ENCODE assay signal across 13 cellular contexts in genomic region chr3:170307998-170308398, GRCh38. TPM values are rescaled to one million over a fixed set of nuclear protein-coding genes. Genes with fewer than 3 reads are reported as not detected.
DNase-seq lines count a peak whose midpoint lies in the region; ATAC-seq and TF ChIP-seq lines count a peak whose summit lies in the region.
"Had no signal": no experiment of that assay in that cellular context is flagged by ENCODE, and none has a peak within 500 bp of the region (broad histone marks: within the 10 kb centered on the region; RNA-seq: fewer than 3 reads in every experiment).

No MANE protein-coding gene starts in this region.

- H3K4me1 ChIP-seq in mammary epithelial cell (ENCODE audit: insufficient read depth, low read length) (no peaks in the 10 kb centered on the region), mucosa of descending colon (ENCODE audit: low read depth) (no peaks in the 10 kb centered on the region)

- no peaks in the 10 kb centered on the region for H3K9me3 Mint-ChIP-seq in activated CD4-positive, alpha-beta T cell treated with anti-CD3 and anti-CD28 coated beads, Interleukin-2, amount 10 ng/mL, durations not matched to agents 7 days and 5 days
- H3K9me3 Mint-ChIP-seq: activated naive CD4-positive, alpha-beta T cell treated with anti-CD3 and anti-CD28 coated beads, Interleukin-2, amount 10 ng/mL, durations not matched to agents 7 days and 5 days; dendritic cell treated with granulocyte-macrophage colony-stimulating factor and Interleukin-4, amounts not matched to agents 40 ng/mL and 50 ng/mL, for 4 days; IgD-negative memory B cell had no signal

- no peaks in the 10 kb centered on the region for H3K79me2 ChIP-seq in mammary epithelial cell (ENCODE audit: insufficient read depth, low read length)

- no peak overlapping the region for H3K9ac ChIP-seq in mammary epithelial cell (ENCODE audit: insufficient read depth, low read length)

- intact Hi-C loops in mammary epithelial cell (cut with micrococcal nuclease) (no loop called here), mucosa of descending colon (cut with DNase I, micrococcal nuclease) (no loop called here)

- no peaks in the 10 kb centered on the region for H3K27me3 ChIP-seq in mammary epithelial cell (ENCODE audit: insufficient read depth, low read length)

- no peak overlapping the region for H2AFZ ChIP-seq in mammary epithelial cell (ENCODE audit: low read depth, low read length)

- no peaks in the 10 kb centered on the region for H4K20me1 ChIP-seq in mammary epithelial cell (ENCODE audit: insufficient read depth, low read length)

- dilution Hi-C loops in mammary epithelial cell (cut with HindIII; ENCODE audit: low sequenced_read_pairs) = loop anchor here (5.0 kb wide), 1 partner anchor 79 kb away; no protein-coding TSS in a partner anchor

- 94% methylated on average over 9 of the region's 9 CpGs for WGBS in mammary epithelial cell (ENCODE audit: low coverage, missing lambda C conversion rate)

- H3K27ac ChIP-seq in mammary epithelial cell (ENCODE audit: insufficient read depth, low read depth, low read length) = no peak overlapping the region

- H3K36me3 ChIP-seq in mammary epithelial cell (ENCODE audit: insufficient read depth, low read length) (peaks cover 6% of the 10 kb centered on the region), mucosa of descending colon (ENCODE audit: low read depth) (no peaks in the 10 kb centered on the region)

- H3K4me1 Mint-ChIP-seq in activated CD4-positive, alpha-beta T cell treated with anti-CD3 and anti-CD28 coated beads, Interleukin-2, amount 10 ng/mL, durations not matched to agents 7 days and 5 days = no peaks in the 10 kb centered on the region
- H3K4me1 Mint-ChIP-seq: activated naive CD4-positive, alpha-beta T cell treated with anti-CD3 and anti-CD28 coated beads, Interleukin-2, amount 10 ng/mL, durations not matched to agents 7 days and 5 days had no signal

- H3K27me3 Mint-ChIP-seq in activated CD4-positive, alpha-beta T cell treated with anti-CD3 and anti-CD28 coated beads, Interleukin-2, amount 10 ng/mL, durations not matched to agents 7 days and 5 days = no peaks in the 10 kb centered on the region
- H3K27me3 Mint-ChIP-seq: activated naive CD4-positive, alpha-beta T cell treated with anti-CD3 and anti-CD28 coated beads, Interleukin-2, amount 10 ng/mL, durations not matched to agents 7 days and 5 days; dendritic cell treated with granulocyte-macrophage colony-stimulating factor and Interleukin-4, amounts not matched to agents 40 ng/mL and 50 ng/mL, for 4 days; IgD-negative memory B cell had no signal

- peak; percentile 51 for DNase-seq in ELR (ENCODE audit: low read depth)
- DNase-seq in NCI-H2029 (lab: John Stamatoyannopoulos, UW) = peak; percentile 43
- peak; percentile 38 for DNase-seq in mammary epithelial cell
- DNase-seq in mucosa of descending colon = no peak
- DNase-seq in stimulated activated CD8-positive, alpha-beta memory T cell treated with anti-CD3 and anti-CD28 coated beads, Interleukin-4, amount 100 ng/mL, for 48 hours = no peak
- no peak for DNase-seq in activated CD4-positive, alpha-beta T cell treated with anti-CD3 and anti-CD28 coated beads, Interleukin-2, amount 10 ng/mL, durations not matched to agents 7 days and 5 days
- no peak for DNase-seq in NCI-H1930 (lab: John Stamatoyannopoulos, UW)
- DNase-seq in retina = no peak
- DNase-seq: activated CD4-positive, alpha-beta T cell treated with anti-CD3 and anti-CD28 coated beads, Interleukin-2, amount 50 U/mL, for 4 hours; activated naive CD4-positive, alpha-beta T cell treated with anti-CD3 and anti-CD28 coated beads, Interleukin-2, amount 10 ng/mL, durations not matched to agents 7 days and 5 days; NCI-H446 had no signal

- TF ChIP-seq CTCF in mammary epithelial cell (conservative IDR thresholded peaks at IDR 0.05 in 1 of 2, IDR thresholded peaks at IDR 0.05 in 1 of 2; ENCODE audit: extremely low read depth in 1 of 2, insufficient read depth in 1 of 2, low read depth in 1 of 2, low read length in 2 of 2) (no peak), mucosa of descending colon (IDR thresholded peaks at IDR 0.05) (no peak)

- no TSS peak for BruUV-seq in mammary epithelial cell (replicated peaks; lab: Mats Ljungman, UMichigan)

- ATAC-seq in mucosa of descending colon = peak; percentile 47

- in situ Hi-C loops in mammary epithelial cell (cut with MboI; ENCODE audit: low sequenced_read_pairs in 2 of 2) = loop anchor here in 1 of 2 donors (10.0 kb wide), 1 partner anchor 107 kb away; the partner anchor contains the start of gene CLDN11

- H3K9me3 ChIP-seq in mammary epithelial cell (replicated peaks; ENCODE audit: insufficient read depth, low read length) = no peaks in the 10 kb centered on the region
- no peaks in the 10 kb centered on the region for H3K9me3 ChIP-seq in mucosa of descending colon

- H3K36me3 Mint-ChIP-seq in activated CD4-positive, alpha-beta T cell treated with anti-CD3 and anti-CD28 coated beads, Interleukin-2, amount 10 ng/mL, durations not matched to agents 7 days and 5 days (ENCODE audit: low read depth) = no peaks in the 10 kb centered on the region
- H3K36me3 Mint-ChIP-seq: activated naive CD4-positive, alpha-beta T cell treated with anti-CD3 and anti-CD28 coated beads, Interleukin-2, amount 10 ng/mL, durations not matched to agents 7 days and 5 days; IgD-negative memory B cell had no signal

- CTCF ChIA-PET in mammary epithelial cell (lab: Charles Lee; ENCODE audit: low non-redundant PET) = no interaction called here
- CTCF ChIA-PET in activated CD4-positive, alpha-beta T cell treated with anti-CD3 and anti-CD28 coated beads, Interleukin-2, amount 10 ng/mL, durations not matched to agents 7 days and 5 days (lab: Charles Lee) = interaction anchor here (0.9 kb wide), 1 partner anchor 16 kb away, joined by 3 read pairs; no protein-coding TSS in a partner anchor

- POLR2A ChIA-PET in activated CD4-positive, alpha-beta T cell treated with anti-CD3 and anti-CD28 coated beads, Interleukin-2, amount 10 ng/mL, durations not matched to agents 7 days and 5 days (lab: Charles Lee) = no interaction called here

- H3K4me3 ChIP-seq in mammary epithelial cell (replicated peaks in 1 of 3; ENCODE audit: insufficient read depth in 1 of 3, low read depth in 2 of 3, low read length in 3 of 3) (no peak overlapping the region), mucosa of descending colon (no peak overlapping the region)

- no peak overlapping the region for H3K27ac Mint-ChIP-seq in activated CD4-positive, alpha-beta T cell treated with anti-CD3 and anti-CD28 coated beads, Interleukin-2, amount 10 ng/mL, durations not matched to agents 7 days and 5 days
- H3K27ac Mint-ChIP-seq: activated naive CD4-positive, alpha-beta T cell treated with anti-CD3 and anti-CD28 coated beads, Interleukin-2, amount 10 ng/mL, durations not matched to agents 7 days and 5 days; dendritic cell treated with granulocyte-macrophage colony-stimulating factor and Interleukin-4, amounts not matched to agents 40 ng/mL and 50 ng/mL, for 4 days; IgD-negative memory B cell had no signal

- no peak overlapping the region for H3K4me3 Mint-ChIP-seq in activated CD4-positive, alpha-beta T cell treated with anti-CD3 and anti-CD28 coated beads, Interleukin-2, amount 10 ng/mL, durations not matched to agents 7 days and 5 days
- H3K4me3 Mint-ChIP-seq: activated naive CD4-positive, alpha-beta T cell treated with anti-CD3 and anti-CD28 coated beads, Interleukin-2, amount 10 ng/mL, durations not matched to agents 7 days and 5 days; dendritic cell treated with granulocyte-macrophage colony-stimulating factor and Interleukin-4, amounts not matched to agents 40 ng/mL and 50 ng/mL, for 4 days; IgD-negative memory B cell had no signal

- H3K4me2 ChIP-seq in mammary epithelial cell (ENCODE audit: insufficient read depth, low read depth, low read length) = no peak overlapping the region

RNA-seq across cellular contexts. Expression of gene SKIL, which starts 49.5 kb away (rescaled TPM):
- total RNA-seq in mammary epithelial cell (10 to 100 TPM; 28.6 to 38.8 TPM), mucosa of descending colon (10 to 100 TPM; 41.9 to 51.3 (median 49.5) TPM)
- polyA plus RNA-seq in mammary epithelial cell = 5.9 TPM
- polyA minus RNA-seq in mammary epithelial cell = 23.7 TPM
- total RNA-seq in activated CD4-positive, alpha-beta T cell treated with anti-CD3 and anti-CD28 coated beads, Interleukin-2, amount 10 ng/mL, durations not matched to agents 7 days and 5 days = 10 to 100 TPM; 15.9 to 19.1 TPM

Comparison
In these comparisons a context has a peak if more than half of its experiments do, and no peak if none do; other contexts are left out.
1. DNase-seq: peak in ELR (single experiment), NCI-H2029 (single experiment) and mammary epithelial cell (single experiment); none in mucosa of descending colon (0 of 3), stimulated activated CD8-positive, alpha-beta memory T cell treated with anti-CD3 and anti-CD28 coated beads, Interleukin-4, amount 100 ng/mL, for 48 hours (single experiment), activated CD4-positive, alpha-beta T cell treated with anti-CD3 and anti-CD28 coated beads, Interleukin-2, amount 10 ng/mL, durations not matched to agents 7 days and 5 days (single experiment), NCI-H1930 (0 of 2) and retina (single experiment).